Comparison of ENCODE assay signal across 2 cellular contexts in genomic region chr12:6952121-6952859, GRCh38.
TF ChIP-seq lines count a peak whose summit lies in the region.

No MANE protein-coding gene starts in this region.

TF ChIP-seq in liver, 16 proteins besides CTCF, POLR2A, EP300 and RAD21:
- TF ChIP-seq TAF1 (conservative IDR thresholded peaks at IDR 0.05) (no peak), NR2F2 (IDR thresholded peaks at IDR 0.05) (no peak), ATF3 (IDR thresholded peaks at IDR 0.05) (no peak), HNF4A (conservative IDR thresholded peaks at IDR 0.05) (no peak), GABPA (IDR thresholded peaks at IDR 0.05 in 1 of 2, conservative IDR thresholded peaks at IDR 0.05 in 1 of 2) (no peak), ZBTB33 (IDR thresholded peaks at IDR 0.05) (no peak), JUND (IDR thresholded peaks at IDR 0.05) (no peak), HNF4G (IDR thresholded peaks at IDR 0.05) (no peak), FOXA1 (IDR thresholded peaks at IDR 0.05) (no peak), FOXA2 (IDR thresholded peaks at IDR 0.05) (no peak), EGR1 (IDR thresholded peaks at IDR 0.05; ENCODE audit: low read depth in 2 of 2) (no peak), SP1 (IDR thresholded peaks at IDR 0.05) (no peak)

TF ChIP-seq in HepG2, 621 proteins besides CTCF, POLR2A, EP300 and RAD21:
- TF ChIP-seq ARNT2 (CRISPR knock-in tag; IDR thresholded peaks at IDR 0.05; ENCODE audit: low read depth) (no peak), HNF4G (IDR thresholded peaks at IDR 0.05; ENCODE audit: borderline replicate concordance, low read depth, low read length) (no peak), HNF4G (CRISPR knock-in tag; IDR thresholded peaks at IDR 0.05; ENCODE audit: borderline replicate concordance, low read depth) (no peak)
